9 cellular contexts compared by ENCODE assay signal in genomic region chr16:50368410-50369132, GRCh38. TPM values are rescaled to one million over a fixed set of nuclear protein-coding genes. Genes with fewer than 3 reads are reported as not detected.
DNase-seq lines count a peak whose midpoint lies in the region; ATAC-seq, FAIRE-seq and TF ChIP-seq lines count a peak whose summit lies in the region.
"Had no signal": no experiment of that assay in that cellular context is flagged by ENCODE, and none has a peak within 500 bp of the region (broad histone marks: within the 10 kb centered on the region; RNA-seq: fewer than 3 reads in every experiment).

TSS of gene BRD7 (minus strand) at chr16:50368988. CDS start at chr16:50368774, 214 bp downstream.

- H3K27me3 Mint-ChIP-seq in neural progenitor cell (ENCODE audit: insufficient read depth, low read depth) = peaks cover 3% of the 10 kb centered on the region

- FAIRE-seq in RCC 7860 (lab: Jason Lieb, UNC) = no peak
- FAIRE-seq: islet of Langerhans had no signal

- H3K4me3 ChIP-seq in BLaER1 treated with 17β-estradiol and CSF1 and Interleukin-3, amounts not matched to agents 10 nM and 100 nM = peak within 1 kb of the TSS; percentile 91 to 100 (median 98)
- H3K4me3 ChIP-seq in foreskin fibroblast (ENCODE audit: low read depth in 1 of 2, low read length in 2 of 2) (peak within 1 kb of the TSS; percentile 72 to 80), neural progenitor cell (peak within 1 kb of the TSS; percentile 91), stomach smooth muscle (ENCODE audit: low read length in 2 of 2) (peak within 1 kb of the TSS; percentile 70 to 83)

- peak within 1 kb of the TSS; percentile 96 for H2AFZ ChIP-seq in neural progenitor cell (replicated peaks)

- peaks cover 13% of the 10 kb centered on the region for H3K36me3 Mint-ChIP-seq in neural progenitor cell

- H3K27ac ChIP-seq in BLaER1 treated with 17β-estradiol and CSF1 and Interleukin-3, amounts not matched to agents 10 nM and 100 nM = peak within 1 kb of the TSS; percentile 87 to 96 (median 92)
- H3K27ac ChIP-seq in neural progenitor cell = peak within 1 kb of the TSS; percentile 76
- peak within 1 kb of the TSS; percentile 60 for H3K27ac ChIP-seq in stomach smooth muscle (ENCODE audit: low read length)

- peaks cover 50% of the 10 kb centered on the region for H3K79me2 ChIP-seq in neural progenitor cell (ENCODE audit: low read depth)

- no peaks in the 10 kb centered on the region for H3K9me3 Mint-ChIP-seq in neural progenitor cell

- no peaks in the 10 kb centered on the region for H3K9me3 ChIP-seq in BLaER1 treated with 17β-estradiol and CSF1 and Interleukin-3, amounts not matched to agents 10 nM and 100 nM (replicated peaks in 1 of 11)
- H3K9me3 ChIP-seq in neural progenitor cell (ENCODE audit: low read depth) (no peaks in the 10 kb centered on the region), stomach smooth muscle (ENCODE audit: control insufficient read depth in 2 of 2, low read length in 2 of 2) (no peaks in the 10 kb centered on the region)

- peaks cover 35% of the 10 kb centered on the region for H3K4me1 Mint-ChIP-seq in neural progenitor cell

- DNase-seq in RCC 7860 (ENCODE audit: low spot score) = peak; percentile 16
- peak; percentile 56 to 68 for DNase-seq in activated T-helper 1 cell treated with anti-CD3 and anti-CD28 coated beads, Interleukin-2, amount 50 U/mL, for 16 hours (ENCODE audit: low read depth in 1 of 2, low spot score in 1 of 2)
- peak; percentile 52 to 81 for DNase-seq in foreskin fibroblast
- DNase-seq in neural progenitor cell (ENCODE audit: low spot score) = peak; percentile 91

- H3K36me3 ChIP-seq in BLaER1 treated with 17β-estradiol and CSF1 and Interleukin-3, amounts not matched to agents 10 nM and 100 nM = peaks cover 20 to 38% (median 28%) of the 10 kb centered on the region in 11 experiments
- H3K36me3 ChIP-seq in neural progenitor cell (peaks cover 17% of the 10 kb centered on the region), stomach smooth muscle (ENCODE audit: control insufficient read depth in 2 of 2, insufficient read depth in 2 of 2, low read length in 2 of 2) (peaks cover 0 to 9% of the 10 kb centered on the region in 2 donors)

- peak within 1 kb of the TSS; percentile 27 for H3K27ac Mint-ChIP-seq in neural progenitor cell

- TF ChIP-seq CTCF in foreskin fibroblast (IDR thresholded peaks at IDR 0.05; ENCODE audit: low read depth, low read length) (no peak), neural progenitor cell (IDR thresholded peaks at IDR 0.05) (peak; percentile 36)

- H3K27me3 ChIP-seq in BLaER1 treated with 17β-estradiol and CSF1 and Interleukin-3, amounts not matched to agents 10 nM and 100 nM = no peaks in the 10 kb centered on the region
- H3K27me3 ChIP-seq in neural progenitor cell = no peaks in the 10 kb centered on the region
- H3K27me3 ChIP-seq in stomach smooth muscle (ENCODE audit: control insufficient read depth in 1 of 2, insufficient read depth in 2 of 2, low read length in 2 of 2) = no peaks in the 10 kb centered on the region

- peaks cover 26 to 50% (median 42%) of the 10 kb centered on the region in 11 experiments; a peak in 21 of 22 replicates for H4K20me1 ChIP-seq in BLaER1 treated with 17β-estradiol and CSF1 and Interleukin-3, amounts not matched to agents 10 nM and 100 nM
- peaks cover 47% of the 10 kb centered on the region for H4K20me1 ChIP-seq in neural progenitor cell (ENCODE audit: low read depth)

- peak; percentile 62 for ATAC-seq in GM19043 (IDR thresholded peaks at IDR 0.05; ENCODE audit: low read depth, unreplicated experiment)
- ATAC-seq in HG03280 (IDR thresholded peaks at IDR 0.05; ENCODE audit: unreplicated experiment) = peak; percentile 83

- peaks cover 31 to 42% (median 34%) of the 10 kb centered on the region in 10 experiments for H3K4me1 ChIP-seq in BLaER1 treated with 17β-estradiol and CSF1 and Interleukin-3, amounts not matched to agents 10 nM and 100 nM
- peaks cover 20% of the 10 kb centered on the region for H3K4me1 ChIP-seq in neural progenitor cell
- peaks cover 18% of the 10 kb centered on the region for H3K4me1 ChIP-seq in stomach smooth muscle (ENCODE audit: control insufficient read depth, insufficient read depth, low read length)

- peak within 1 kb of the TSS; percentile 96 for H3K4me3 Mint-ChIP-seq in neural progenitor cell

- peak within 1 kb of the TSS; percentile 91 to 99 (median 95) for H3K9ac ChIP-seq in BLaER1 treated with 17β-estradiol and CSF1 and Interleukin-3, amounts not matched to agents 10 nM and 100 nM
- H3K9ac ChIP-seq in neural progenitor cell (peak within 1 kb of the TSS; percentile 91), stomach smooth muscle (ENCODE audit: low read length in 2 of 2) (peak within 1 kb of the TSS; percentile 73 to 80)

- no peaks in the 10 kb centered on the region for H3F3A ChIP-seq in neural progenitor cell (ENCODE audit: low read depth)

- H3K4me2 ChIP-seq in BLaER1 treated with 17β-estradiol and CSF1 and Interleukin-3, amounts not matched to agents 10 nM and 100 nM = peak within 1 kb of the TSS; percentile 80 to 99 (median 95)
- H3K4me2 ChIP-seq in neural progenitor cell = peak within 1 kb of the TSS; percentile 86

RNA-seq across cellular contexts. Expression of gene BRD7, which starts in this region (rescaled TPM):
- total RNA-seq in neural progenitor cell (ENCODE audit: low replicate concordance) = 112 and 164 TPM in 2 replicates

Comparison
In these comparisons a context has a peak if more than half of its experiments do, and no peak if none do; other contexts are left out.
1. Peak in every context shown above with its lines: DNase-seq, ATAC-seq, H3K4me3 ChIP-seq and H3K27ac ChIP-seq.
2. DNase-seq: peak in every context shown above with its lines; median percentile 91 in neural progenitor cell; 66 in foreskin fibroblast; 62 in activated T-helper 1 cell treated with anti-CD3 and anti-CD28 coated beads, Interleukin-2, amount 50 U/mL, for 16 hours; 16 in RCC 7860.